ENCODE assay signal across 7 cellular contexts in genomic region chr12:85036241-85036707, GRCh38. TPM values are rescaled to one million over a fixed set of nuclear protein-coding genes. Genes with fewer than 3 reads are reported as not detected.
DNase-seq lines count a peak whose midpoint lies in the region; ATAC-seq and TF ChIP-seq lines count a peak whose summit lies in the region.

LRRIQ1 (plus strand) TSS chr12:85036351; CDS start chr12:85038177, 1,826 bp downstream.
TSPAN19 (minus strand) TSS chr12:85036277; CDS start chr12:85029946, 6,331 bp downstream.

- POLR2A ChIA-PET in T-cell (lab: Charles Lee): no interaction called here

- CTCF ChIA-PET in T-cell (lab: Charles Lee): no interaction called here

- no peaks in the 10 kb centered on the region for H3K9me3 Mint-ChIP-seq in T-cell

- peaks cover 5 to 8% (median 7%) of the 10 kb centered on the region in 3 donors for H3K4me1 Mint-ChIP-seq in T-cell

- peak; percentile 66 for DNase-seq in GM13977 (ENCODE audit: low spot score)
- peak; percentile 95 for DNase-seq in NCI-H1105 (lab: John Stamatoyannopoulos, UW)
- peak in 4 of 34 experiments; percentile 0 to 11 (median 4) for DNase-seq in T-cell
- peak; percentile 82 for DNase-seq in dedifferentiated amniotic fluid mesenchymal stem cell (ENCODE audit: extremely low spot score)
- peak; percentile 94 for DNase-seq in kidney glomerular epithelial cell (lab: John Stamatoyannopoulos, UW)
- peak; percentile 21 for DNase-seq in stimulated activated CD4-positive, alpha-beta T cell treated with anti-CD3 and anti-CD28 coated beads, Interleukin-2, amount 100 ng/mL, for 24 hours

- no peak for TF ChIP-seq CTCF in GM13977 (IDR thresholded peaks at IDR 0.05; ENCODE audit: extremely low read depth, insufficient read depth, missing control alignments)

- peak; percentile 99 for ATAC-seq in HG02571 (IDR thresholded peaks at IDR 0.05; ENCODE audit: unreplicated experiment)
- ATAC-seq in T-cell (replicated peaks in 1 of 4): peak in 2 of 4 experiments; percentile 19 to 55

- H3K27me3 Mint-ChIP-seq in T-cell: peaks cover 0 to 6% of the 10 kb centered on the region in 2 donors

- in situ Hi-C loops in GM13977 (cut with MboI; ENCODE audit: low pct_unique_long_range_greater_than_20kb, low sequenced_read_pairs, unreplicated experiment): no loop called here

- peak within 1 kb of the TSS; percentile 47 to 69 (median 55) for H3K4me3 Mint-ChIP-seq in T-cell

- no peak within 1 kb of the TSS for H3K27ac Mint-ChIP-seq in T-cell

- H3K36me3 Mint-ChIP-seq in T-cell: no peaks in the 10 kb centered on the region

RNA-seq across cellular contexts. Expression of gene LRRIQ1, which starts in this region (rescaled TPM):
- not detected for total RNA-seq in T-cell

RNA-seq across cellular contexts. Expression of gene TSPAN19, which starts in this region (rescaled TPM):
- not detected for total RNA-seq in T-cell
